23 cellular contexts compared by ENCODE assay signal in the genomic region with DNA sequence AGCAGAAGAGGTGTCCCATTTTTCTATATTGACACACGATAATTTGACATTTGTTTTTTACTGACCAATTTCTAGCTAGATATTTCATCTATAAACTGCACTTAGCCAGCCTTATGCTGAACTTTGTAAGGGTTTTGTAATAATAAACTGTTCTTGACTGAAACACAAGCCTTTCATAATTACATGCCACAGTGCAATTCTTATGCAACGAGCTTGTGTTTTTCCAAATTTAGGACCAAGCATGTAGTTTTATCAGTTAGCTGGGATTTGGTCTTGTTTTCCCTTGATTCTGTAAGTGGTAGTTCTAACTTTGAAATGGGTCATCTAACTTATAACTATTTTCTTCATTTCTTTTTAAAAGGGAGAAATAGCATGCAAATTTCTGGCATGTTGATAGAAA. TPM values are rescaled to one million over a fixed set of nuclear protein-coding genes. Genes with fewer than 3 reads are reported as not detected.
A peak's percentile ranks its signal among the peaks of the same experiment; 100 is the strongest.
DNase-seq lines count a peak whose midpoint lies in the region; ATAC-seq and TF ChIP-seq lines count a peak whose summit lies in the region.
"Had no signal": no experiment of that assay in that cellular context is flagged by ENCODE, and none has a peak within 500 bp of the region (broad histone marks: within the 10 kb centered on the region; RNA-seq: fewer than 3 reads in every experiment).

No MANE protein-coding gene starts in this region.

- H3K4me1 ChIP-seq in mesenchymal stem cell (ENCODE audit: control insufficient read depth, insufficient read depth, low read depth, low read length) (peaks cover 3% of the 10 kb centered on the region), left ventricle myocardium inferior (peaks cover 35% of the 10 kb centered on the region), HAP-1 (no peaks in the 10 kb centered on the region; the same call in 1 of the 2 replicates)

- H2BK5ac ChIP-seq in mesenchymal stem cell (ENCODE audit: low read depth, low read length, poor library complexity, severe bottlenecking) = no peak overlapping the region

- in situ Hi-C loops in HAP-1 (cut with MboI; ENCODE audit: low sequenced_read_pairs) = no loop called here

- H2BK15ac ChIP-seq in mesenchymal stem cell (ENCODE audit: low read depth, poor library complexity, severe bottlenecking) = no peak overlapping the region

- H3K9ac ChIP-seq in mesenchymal stem cell (ENCODE audit: low read length) = peak overlapping the region; percentile 11
- H3K9ac ChIP-seq: KMS-11 had no signal

- no peaks in the 10 kb centered on the region for H3K9me3 Mint-ChIP-seq in stimulated activated memory B cell treated with anti-CD40 and anti-IgM and Interleukin-4, amounts not matched to agents 10 μg/mL and 1 μg/mL and 100 μg/mL, for 72 hours
- H3K9me3 Mint-ChIP-seq: GM23338, H9, HFFc6 had no signal

- ATAC-seq in stimulated activated memory B cell treated with anti-CD40 and anti-IgM and Interleukin-4, amounts not matched to agents 10 μg/mL and 1 μg/mL and 100 μg/mL, for 72 hours = no peak
- ATAC-seq: GM23338 had no signal

- TF ChIP-seq CTCF in choroid plexus epithelial cell (conservative IDR thresholded peaks at IDR 0.05; ENCODE audit: low read depth, low read length) (no peak), fibroblast of villous mesenchyme (IDR thresholded peaks at IDR 0.05; ENCODE audit: insufficient read depth, low read depth, low read length) (no peak), left ventricle myocardium inferior (IDR thresholded peaks at IDR 0.05; ENCODE audit: borderline replicate concordance) (no peak)

- no peak overlapping the region for H4K8ac ChIP-seq in mesenchymal stem cell (ENCODE audit: low read length)

- H2AK5ac ChIP-seq in mesenchymal stem cell (ENCODE audit: low read length, severe bottlenecking) = no peak overlapping the region

- no peak overlapping the region for H2BK120ac ChIP-seq in mesenchymal stem cell (ENCODE audit: low read depth, low read length)

- H3K79me1 ChIP-seq in mesenchymal stem cell (replicated peaks; ENCODE audit: low read length, poor library complexity, severe bottlenecking) = peaks cover 2% of the 10 kb centered on the region

- H3K27ac Mint-ChIP-seq in stimulated activated memory B cell treated with anti-CD40 and anti-IgM and Interleukin-4, amounts not matched to agents 10 μg/mL and 1 μg/mL and 100 μg/mL, for 72 hours = no peak overlapping the region
- H3K27ac Mint-ChIP-seq: GM23338, H9, HFFc6, IgD-negative memory B cell had no signal

- H3K9me3 ChIP-seq in mesenchymal stem cell (ENCODE audit: control insufficient read depth, low read length) (no peaks in the 10 kb centered on the region), left ventricle myocardium inferior (replicated peaks) (no peaks in the 10 kb centered on the region), HAP-1 (no peaks in the 10 kb centered on the region; the same call in 1 of the 2 replicates)

- H2AFZ ChIP-seq in mesenchymal stem cell (ENCODE audit: low read depth, low read length) = no peak overlapping the region
- H2AFZ ChIP-seq: GM23338 had no signal

- H3K4me2 ChIP-seq in mesenchymal stem cell (ENCODE audit: low read length, poor library complexity, severe bottlenecking) = no peak overlapping the region
- H3K4me2 ChIP-seq: GM23338 had no signal

- H4K91ac ChIP-seq in mesenchymal stem cell (ENCODE audit: low read length) = no peak overlapping the region

- H3K36me3 ChIP-seq in mesenchymal stem cell (ENCODE audit: control insufficient read depth in 1 of 2, insufficient read depth in 2 of 2, low read depth in 1 of 2, low read length in 2 of 2) (peaks cover 0 to 7% of the 10 kb centered on the region in 2 experiments), left ventricle myocardium inferior (no peaks in the 10 kb centered on the region), HAP-1 (replicated peaks) (no peaks in the 10 kb centered on the region)

- H3K4me1 Mint-ChIP-seq in stimulated activated memory B cell treated with anti-CD40 and anti-IgM and Interleukin-4, amounts not matched to agents 10 μg/mL and 1 μg/mL and 100 μg/mL, for 72 hours = peaks cover 16% of the 10 kb centered on the region

- H3K4me3 ChIP-seq in choroid plexus epithelial cell (ENCODE audit: low read depth, low read length) (no peak overlapping the region), fibroblast of villous mesenchyme (ENCODE audit: low read depth, low read length) (no peak overlapping the region), mesenchymal stem cell (ENCODE audit: insufficient read depth in 1 of 2, low read depth in 1 of 2, low read length in 2 of 2) (no peak overlapping the region), left ventricle myocardium inferior (no peak overlapping the region), HAP-1 (no peak overlapping the region)
- H3K4me3 ChIP-seq: GM23338, SK-N-MC had no signal

- H2BK12ac ChIP-seq in mesenchymal stem cell (ENCODE audit: low read length in 2 of 2) = no peak overlapping the region

- DNase-seq in AG20443 (ENCODE audit: low spot score) = peak; percentile 13
- peak; percentile 51 for DNase-seq in choroid plexus epithelial cell (ENCODE audit: low read depth)
- DNase-seq in fibroblast of villous mesenchyme (ENCODE audit: low read depth) = peak; percentile 72
- no peak for DNase-seq in mesenchymal stem cell
- no peak for DNase-seq in NCI-H1436 (lab: John Stamatoyannopoulos, UW)
- DNase-seq in left ventricle myocardium inferior = no peak
- DNase-seq in HAP-1 (ENCODE audit: low spot score in 2 of 2) = no peak
- DNase-seq: Calu3, DMS153, DND-41, H9, HFFc6, MM.1S, NCI-H1694, NCI-H2081, NCI-H2227 treated with DMSO at 0.1 percent for 48 hours, NCI-H526 treated with DMSO at 0.1 percent for 48 hours, SIG-M5 had no signal

- H3K36me3 Mint-ChIP-seq in stimulated activated memory B cell treated with anti-CD40 and anti-IgM and Interleukin-4, amounts not matched to agents 10 μg/mL and 1 μg/mL and 100 μg/mL, for 72 hours = no peaks in the 10 kb centered on the region
- H3K36me3 Mint-ChIP-seq: IgD-negative memory B cell had no signal

- H3K27ac ChIP-seq in mesenchymal stem cell (ENCODE audit: low read length, poor library complexity, severe bottlenecking) (no peak overlapping the region), left ventricle myocardium inferior (replicated peaks) (no peak overlapping the region)
- H3K27ac ChIP-seq: KMS-11, SK-N-MC had no signal

- no peak overlapping the region for H3K14ac ChIP-seq in mesenchymal stem cell (ENCODE audit: low read length in 2 of 2)

- H3K23ac ChIP-seq in mesenchymal stem cell (ENCODE audit: low read length in 2 of 2) = no peak overlapping the region

- no peak overlapping the region for H3K18ac ChIP-seq in mesenchymal stem cell (ENCODE audit: low read depth in 1 of 2, low read length in 2 of 2)

- H3K27me3 Mint-ChIP-seq in stimulated activated memory B cell treated with anti-CD40 and anti-IgM and Interleukin-4, amounts not matched to agents 10 μg/mL and 1 μg/mL and 100 μg/mL, for 72 hours = peaks cover 25% of the 10 kb centered on the region

- no peak overlapping the region for H3K4ac ChIP-seq in mesenchymal stem cell (ENCODE audit: low read depth in 1 of 2, low read length in 2 of 2)

- no peak overlapping the region for H3K4me3 Mint-ChIP-seq in stimulated activated memory B cell treated with anti-CD40 and anti-IgM and Interleukin-4, amounts not matched to agents 10 μg/mL and 1 μg/mL and 100 μg/mL, for 72 hours
- H3K4me3 Mint-ChIP-seq: GM23338, H9, HFFc6, IgD-negative memory B cell had no signal

- WGBS in mesenchymal stem cell = 100% methylated on average over 1 of the region's 2 CpGs

- intact Hi-C loops in left ventricle myocardium inferior (cut with micrococcal nuclease) = loop anchor here (10.0 kb wide), 1 partner anchor 49 kb away; no protein-coding TSS in a partner anchor

- H3K27me3 ChIP-seq in mesenchymal stem cell (ENCODE audit: control insufficient read depth in 1 of 2, insufficient read depth in 1 of 2, low read length in 2 of 2) (no peaks in the 10 kb centered on the region), left ventricle myocardium inferior (ENCODE audit: low read depth) (no peaks in the 10 kb centered on the region), HAP-1 (ENCODE audit: low read depth) (peaks cover 16% of the 10 kb centered on the region)

RNA-seq across cellular contexts. Expression of a gene that starts 1.3 kb away (rescaled TPM):
- total RNA-seq in fibroblast of villous mesenchyme (38.0 and 49.0 TPM in 2 replicates), left ventricle myocardium inferior (2.6 TPM)
- polyA plus RNA-seq in mesenchymal stem cell (2013, experiment 1 of 2) = 32.8 TPM
- 33.7 TPM for polyA plus RNA-seq in mesenchymal stem cell (2013, experiment 2 of 2)
- polyA plus RNA-seq: IgD-negative memory B cell had no signal

Comparison
In these comparisons a context has a peak if more than half of its experiments do, and no peak if none do; other contexts are left out.
1. DNase-seq: peak in AG20443 (single experiment), choroid plexus epithelial cell (single experiment) and fibroblast of villous mesenchyme (single experiment); none in mesenchymal stem cell (single experiment), NCI-H1436 (single experiment), left ventricle myocardium inferior (single experiment) and HAP-1 (0 of 2).
2. RNA of a gene that starts 1.3 kb away (total RNA-seq): 38.0 to 49.0 TPM in fibroblast of villous mesenchyme; 2.6 TPM in left ventricle myocardium inferior (single experiment); every median in the first group is over 10 times any median in the second.